ENCODE assay signal across 21 cellular contexts in the genomic region with DNA sequence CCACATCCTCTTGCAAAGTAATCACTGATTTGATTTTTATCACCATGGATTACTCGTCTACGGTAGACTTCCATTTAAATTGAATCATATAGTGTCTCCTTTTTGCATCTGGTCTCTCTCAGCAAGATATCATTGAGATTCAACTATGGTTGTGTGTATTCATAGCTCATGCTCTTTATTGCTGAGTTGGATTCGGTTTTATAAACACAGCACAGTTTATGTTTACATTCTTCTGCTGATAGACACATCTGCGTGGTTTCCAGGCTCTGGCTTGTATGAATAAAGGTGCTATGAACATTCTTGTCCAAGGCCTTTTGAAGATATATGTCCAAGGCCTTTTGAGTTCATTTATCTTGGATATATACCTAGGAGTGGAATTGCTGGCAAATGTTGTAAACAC.
"Had no signal": no experiment of that assay in that cellular context is flagged by ENCODE, and none has a peak within 500 bp of the region (broad histone marks: within the 10 kb centered on the region; RNA-seq: fewer than 3 reads in every experiment).

No MANE protein-coding gene starts in this region.

- H3K4me1 Mint-ChIP-seq: immature natural killer cell; naive thymus-derived CD8-positive, alpha-beta T cell had no signal

- H3K9ac ChIP-seq: neural progenitor cell had no signal

- H3K4me3 ChIP-seq: coronary artery, gastrocnemius medialis, heart right ventricle, mucosa of descending colon, neural progenitor cell, ovary, right atrium auricular region, sigmoid colon, skin epidermis, stomach, thoracic aorta, transverse colon had no signal

- H3K36me3 Mint-ChIP-seq: immature natural killer cell had no signal

- H3K4me2 ChIP-seq: neural progenitor cell had no signal

- ATAC-seq: esophagus mucosa; gastrocnemius medialis; heart right ventricle; mucosa of descending colon; naive thymus-derived CD8-positive, alpha-beta T cell had no signal

- DNase-seq: effector CD8-positive, alpha-beta T cell; gastrocnemius medialis; heart right ventricle; immature natural killer cell; left colon; mucosa of descending colon; naive thymus-derived CD8-positive, alpha-beta T cell; nucleus accumbens; ovary; sigmoid colon; stimulated activated CD4-positive, alpha-beta T cell treated with anti-CD3 and anti-CD28 coated beads, Interleukin-2, amount 100 ng/mL, for 24 hours; stimulated activated naive CD4-positive, alpha-beta T cell; stomach; substantia nigra; transverse colon had no signal

- H3K36me3 ChIP-seq: gastrocnemius medialis, heart right ventricle, neural progenitor cell, ovary, right atrium auricular region, sigmoid colon, stomach, thoracic aorta, transverse colon had no signal

- H3K4me1 ChIP-seq: gastrocnemius medialis, neural progenitor cell had no signal

- H3K27me3 ChIP-seq: gastrocnemius medialis, heart right ventricle, neural progenitor cell, ovary, right atrium auricular region, sigmoid colon, stomach, transverse colon had no signal

- H3K9me3 ChIP-seq: gastrocnemius medialis, mucosa of descending colon, ovary, right atrium auricular region, stomach, thoracic aorta, transverse colon had no signal

- H2AFZ ChIP-seq: neural progenitor cell had no signal

- H3K27ac ChIP-seq: coronary artery, gastrocnemius medialis, heart right ventricle, neural progenitor cell, ovary, right atrium auricular region, sigmoid colon, thoracic aorta, transverse colon had no signal

- H3K27ac Mint-ChIP-seq: immature natural killer cell; naive thymus-derived CD8-positive, alpha-beta T cell; neural progenitor cell had no signal

- H3K4me3 Mint-ChIP-seq: immature natural killer cell; naive thymus-derived CD8-positive, alpha-beta T cell; neural progenitor cell had no signal
